In genomic region chr4:73609688-73610087, GRCh38 we compare ENCODE assay signal across 13 cellular contexts. TPM values are rescaled to one million over a fixed set of nuclear protein-coding genes. Genes with fewer than 3 reads are reported as not detected.
A peak's percentile ranks its signal among the peaks of the same experiment; 100 is the strongest.
DNase-seq lines count a peak whose midpoint lies in the region; ATAC-seq and TF ChIP-seq lines count a peak whose summit lies in the region.
"Had no signal": no experiment of that assay in that cellular context is flagged by ENCODE, and none has a peak within 500 bp of the region (broad histone marks: within the 10 kb centered on the region; RNA-seq: fewer than 3 reads in every experiment).

No MANE protein-coding gene starts in this region.

- H3K9ac ChIP-seq in Karpas-422 (ENCODE audit: low read length), result no peak overlapping the region

- peaks cover 8% of the 10 kb centered on the region for H3K27me3 Mint-ChIP-seq in stimulated activated memory B cell treated with anti-CD40 and anti-IgM and Interleukin-4, amounts not matched to agents 10 μg/mL and 1 μg/mL and 100 μg/mL, for 72 hours

- no peak overlapping the region for H3K4me2 ChIP-seq in Karpas-422 (ENCODE audit: low read depth, low read length, poor library complexity, severe bottlenecking)
- peak overlapping the region; percentile 40 for H3K4me2 ChIP-seq in hepatocyte

- H3K4me3 ChIP-seq in Karpas-422 (ENCODE audit: low read length) (no peak overlapping the region), astrocyte of the spinal cord (ENCODE audit: low read depth, low read length) (no peak overlapping the region), hepatocyte (no peak overlapping the region)
- H3K4me3 ChIP-seq: thoracic aorta had no signal

- ATAC-seq in stimulated activated memory B cell treated with anti-CD40 and anti-IgM and Interleukin-4, amounts not matched to agents 10 μg/mL and 1 μg/mL and 100 μg/mL, for 72 hours, result no peak
- ATAC-seq in sciatic nerve, result no peak

- 48% methylated on average over 1 of the region's 1 CpG for WGBS in hepatocyte (ENCODE audit: low lambda C conversion rate, missing lambda C conversion rate)

- H3K27ac ChIP-seq in Karpas-422 (ENCODE audit: low read length), result 0 out of 2 replicates have a peak overlapping the region, but pooled peaks have one; percentile 98
- peak overlapping the region; percentile 96 for H3K27ac ChIP-seq in hepatocyte
- H3K27ac ChIP-seq: thoracic aorta had no signal

- no peak overlapping the region for H2AFZ ChIP-seq in Karpas-422 (ENCODE audit: low read length)
- no peak overlapping the region for H2AFZ ChIP-seq in hepatocyte

- peaks cover 56% of the 10 kb centered on the region for H3K4me1 ChIP-seq in Karpas-422 (ENCODE audit: low read length)
- peaks cover 34% of the 10 kb centered on the region for H3K4me1 ChIP-seq in hepatocyte (ENCODE audit: insufficient read depth)

- DNase-seq in Karpas-422, result no peak
- peak; percentile 76 for DNase-seq in astrocyte of the spinal cord (ENCODE audit: low read depth, low spot score)
- DNase-seq in hepatocyte (ENCODE audit: low spot score), result peak; percentile 18
- no peak for DNase-seq in T-helper 9 cell
- no peak for DNase-seq in NCI-H524 treated with DMSO at 0.1 percent for 48 hours (lab: John Stamatoyannopoulos, UW)
- DNase-seq in sciatic nerve (ENCODE audit: low spot score), result no peak
- DNase-seq: activated T-cell treated with anti-CD3 and anti-CD28 coated beads, Interleukin-2, amount 50 U/mL, for 1 hour; anterior cingulate cortex; Caco-2; NCI-H146 had no signal

- in situ Hi-C loops in astrocyte of the spinal cord (cut with HindIII; ENCODE audit: low sequenced_read_pairs), result no loop called here

- no peaks in the 10 kb centered on the region for H3K9me3 Mint-ChIP-seq in stimulated activated memory B cell treated with anti-CD40 and anti-IgM and Interleukin-4, amounts not matched to agents 10 μg/mL and 1 μg/mL and 100 μg/mL, for 72 hours

- no peak overlapping the region for H3K4me3 Mint-ChIP-seq in stimulated activated memory B cell treated with anti-CD40 and anti-IgM and Interleukin-4, amounts not matched to agents 10 μg/mL and 1 μg/mL and 100 μg/mL, for 72 hours

- H3K4me1 Mint-ChIP-seq in stimulated activated memory B cell treated with anti-CD40 and anti-IgM and Interleukin-4, amounts not matched to agents 10 μg/mL and 1 μg/mL and 100 μg/mL, for 72 hours, result peaks cover 41% of the 10 kb centered on the region

- peaks cover 20% of the 10 kb centered on the region for H3K36me3 Mint-ChIP-seq in stimulated activated memory B cell treated with anti-CD40 and anti-IgM and Interleukin-4, amounts not matched to agents 10 μg/mL and 1 μg/mL and 100 μg/mL, for 72 hours

- intact Hi-C loops in sciatic nerve (cut with DNase I), result no loop called here

- no peaks in the 10 kb centered on the region for H3K9me2 ChIP-seq in Karpas-422 (replicated peaks; ENCODE audit: insufficient read depth, low read length)
- H3K9me2 ChIP-seq in hepatocyte (replicated peaks; ENCODE audit: insufficient read depth), result no peaks in the 10 kb centered on the region

- peak overlapping the region; percentile 13 for H3K27ac Mint-ChIP-seq in stimulated activated memory B cell treated with anti-CD40 and anti-IgM and Interleukin-4, amounts not matched to agents 10 μg/mL and 1 μg/mL and 100 μg/mL, for 72 hours

- H3K9me3 ChIP-seq in Karpas-422 (ENCODE audit: low read length) (no peaks in the 10 kb centered on the region), hepatocyte (ENCODE audit: low read depth) (no peaks in the 10 kb centered on the region)
- H3K9me3 ChIP-seq: Caco-2, thoracic aorta had no signal

- TF ChIP-seq CTCF in astrocyte of the spinal cord (IDR thresholded peaks at IDR 0.05; ENCODE audit: low read depth, low read length), result no peak
- TF ChIP-seq CTCF in hepatocyte (IDR thresholded peaks at IDR 0.05; ENCODE audit: poor library complexity), result no peak

- no peaks in the 10 kb centered on the region for H3K79me2 ChIP-seq in Karpas-422 (ENCODE audit: low read length)
- no peaks in the 10 kb centered on the region for H3K79me2 ChIP-seq in hepatocyte

- H3K36me3 ChIP-seq in Karpas-422 (ENCODE audit: insufficient read depth, low read length) (no peaks in the 10 kb centered on the region), hepatocyte (replicated peaks; ENCODE audit: insufficient read depth, low read depth) (no peaks in the 10 kb centered on the region)
- H3K36me3 ChIP-seq: thoracic aorta had no signal

- H4K20me1 ChIP-seq in Karpas-422 (ENCODE audit: insufficient read depth, low read depth, low read length), result no peaks in the 10 kb centered on the region
- H4K20me1 ChIP-seq in hepatocyte (ENCODE audit: insufficient read depth, poor library complexity, severe bottlenecking), result no peaks in the 10 kb centered on the region

- no peaks in the 10 kb centered on the region for H3K27me3 ChIP-seq in Karpas-422 (ENCODE audit: low read length)
- H3K27me3 ChIP-seq in hepatocyte, result no peaks in the 10 kb centered on the region

RNA-seq across cellular contexts. Expression of gene RASSF6, which starts 10.5 kb away (rescaled TPM):
- total RNA-seq in Karpas-422 (2014; rRNA removed; shearing (Covaris generic); ENCODE audit: low replicate concordance), result 2.9 and 7.4 TPM in 2 replicates
- 6.0 and 6.5 TPM in 2 replicates for total RNA-seq in hepatocyte
- polyA plus RNA-seq in hepatocyte, result 2.1 and 3.0 TPM in 2 replicates
- total RNA-seq in sciatic nerve, result not detected
- total RNA-seq: skeletal muscle tissue had no signal

Comparison
In these comparisons a context has a peak if more than half of its experiments do, and no peak if none do; other contexts are left out.
1. DNase-seq: peak in astrocyte of the spinal cord (single experiment) and hepatocyte (single experiment); none in Karpas-422 (single experiment), T-helper 9 cell (single experiment), NCI-H524 treated with DMSO at 0.1 percent for 48 hours (single experiment) and sciatic nerve (single experiment).